ENCODE assay signal across 1 cellular context in genomic region chr13:110298221-110298565, GRCh38.
TF ChIP-seq lines count a peak whose summit lies in the region.

No MANE protein-coding gene starts in this region.

TF ChIP-seq in H1, 55 proteins besides CTCF, POLR2A, EP300 and RAD21:
- TF ChIP-seq CREB1 (IDR thresholded peaks at IDR 0.05) (no peak), SP2 (IDR thresholded peaks at IDR 0.05; ENCODE audit: low read length) (no peak), NANOG (IDR thresholded peaks at IDR 0.05; ENCODE audit: insufficient read depth, low read depth, low read length, poor library complexity, severe bottlenecking) (no peak), CTBP2 (IDR thresholded peaks at IDR 0.05; ENCODE audit: borderline replicate concordance, insufficient read depth, insufficient read length, low read length) (no peak), KDM5A (IDR thresholded peaks at IDR 0.05; ENCODE audit: low read length) (no peak), SIRT6 (IDR thresholded peaks at IDR 0.05; ENCODE audit: low read length) (no peak), ATF3 (IDR thresholded peaks at IDR 0.05; ENCODE audit: insufficient read depth, low read depth, low read length) (no peak), SP1 (IDR thresholded peaks at IDR 0.05; ENCODE audit: low read depth, low read length) (no peak), RXRA (IDR thresholded peaks at IDR 0.05; ENCODE audit: insufficient read depth, low read depth, low read length) (no peak), HDAC6 (IDR thresholded peaks at IDR 0.05; ENCODE audit: low read depth, low read length) (no peak), HDAC2 (IDR thresholded peaks at IDR 0.05; ENCODE audit: borderline replicate concordance in 1 of 2, low read depth in 2 of 2, low read length in 2 of 2) (no peak), POLR2AphosphoS5 (IDR thresholded peaks at IDR 0.05; ENCODE audit: low read depth, low read length) (no peak), SUZ12 (IDR thresholded peaks at IDR 0.05; ENCODE audit: low read length) (no peak), ZNF274 (IDR thresholded peaks at IDR 0.05; ENCODE audit: borderline replicate concordance, extremely low read depth, low read length) (no peak)
